27 cellular contexts compared by ENCODE assay signal in genomic region chr7:143015926-143016490, GRCh38. TPM values are rescaled to one million over a fixed set of nuclear protein-coding genes. Genes with fewer than 3 reads are reported as not detected.
DNase-seq lines count a peak whose midpoint lies in the region; ATAC-seq and TF ChIP-seq lines count a peak whose summit lies in the region.
"Had no signal": no experiment of that assay in that cellular context is flagged by ENCODE, and none has a peak within 500 bp of the region (broad histone marks: within the 10 kb centered on the region; RNA-seq: fewer than 3 reads in every experiment).

No MANE protein-coding gene starts in this region.

- H3K27me3 ChIP-seq in DOHH2 (ENCODE audit: control insufficient read depth, low read length) (no peaks in the 10 kb centered on the region), SK-N-SH (ENCODE audit: insufficient read depth) (no peaks in the 10 kb centered on the region)
- H3K27me3 ChIP-seq: heart left ventricle had no signal

- H3K4me3 Mint-ChIP-seq in nephron progenitor cell: no peak overlapping the region
- H3K4me3 Mint-ChIP-seq in type B pancreatic cell: no peak overlapping the region
- H3K4me3 Mint-ChIP-seq: activated CD8-positive, alpha-beta T cell treated with anti-CD3 and anti-CD28 coated beads, Interleukin-2, amount 10 ng/mL, durations not matched to agents 7 days and 5 days; activated T-cell treated with anti-CD3 and anti-CD28 coated beads, Interleukin-2, amount 50 U/mL, for 24 hours; CD8-positive, alpha-beta T cell; central memory CD8-positive, alpha-beta T cell; mesothelial cell of epicardium had no signal

- POLR2A ChIA-PET in SK-N-SH (lab: Yijun Ruan, JAX): no interaction called here

- H3K36me3 ChIP-seq in DOHH2 (ENCODE audit: control insufficient read depth, low read length): peaks cover 26% of the 10 kb centered on the region
- H3K36me3 ChIP-seq in SK-N-SH (replicated peaks in 1 of 2; ENCODE audit: control insufficient read depth in 1 of 2, insufficient read depth in 2 of 2, low read length in 1 of 2): no peaks in the 10 kb centered on the region
- H3K36me3 ChIP-seq: heart left ventricle, left lung had no signal

- H3K4me2 ChIP-seq in DOHH2 (ENCODE audit: low read length): peak overlapping the region; percentile 97
- peak overlapping the region; percentile 15; the same call in 1 of the 2 replicates for H3K4me2 ChIP-seq in SK-N-SH

- H3K9ac ChIP-seq in SK-N-SH: no peak overlapping the region

- H3K27ac Mint-ChIP-seq in nephron progenitor cell: no peak overlapping the region
- H3K27ac Mint-ChIP-seq in type B pancreatic cell: no peak overlapping the region
- H3K27ac Mint-ChIP-seq: activated CD8-positive, alpha-beta T cell treated with anti-CD3 and anti-CD28 coated beads, Interleukin-2, amount 10 ng/mL, durations not matched to agents 7 days and 5 days; activated T-cell treated with anti-CD3 and anti-CD28 coated beads, Interleukin-2, amount 50 U/mL, for 24 hours; CD8-positive, alpha-beta T cell; mesothelial cell of epicardium had no signal

- no peaks in the 10 kb centered on the region for H3K9me2 ChIP-seq in DOHH2 (replicated peaks; ENCODE audit: control insufficient read depth, low read length)
- H3K9me2 ChIP-seq in SK-N-SH: no peaks in the 10 kb centered on the region

- DNase-seq in SK-N-SH: no peak
- peak; percentile 80 for DNase-seq in fibroblast of gingiva (ENCODE audit: low read depth)
- DNase-seq in sciatic nerve (ENCODE audit: low spot score): no peak
- DNase-seq in nephron progenitor cell: no peak
- no peak for DNase-seq in type B pancreatic cell (ENCODE audit: extremely low spot score, unreplicated experiment)
- no peak for DNase-seq in iPS-NIHi11 (ENCODE audit: low spot score)
- no peak for DNase-seq in superior temporal gyrus (ENCODE audit: extremely low spot score)
- DNase-seq: activated CD4-positive, CD25-positive, alpha-beta regulatory T cell treated with anti-CD3 and anti-CD28 coated beads, Interleukin-2, amount 50 U/mL, for 72 hours; activated CD8-positive, alpha-beta T cell treated with anti-CD3 and anti-CD28 coated beads, Interleukin-2, amount 10 ng/mL, durations not matched to agents 7 days and 5 days; activated naive CD4-positive, alpha-beta T cell; activated T-cell treated with anti-CD3 and anti-CD28 coated beads, Interleukin-2, amount 50 U/mL, for 24 hours; anterior cingulate cortex; CD8-positive, alpha-beta T cell; DMS79; effector CD4-positive, alpha-beta T cell; heart left ventricle; left lung; NCI-H1417; NCI-H510A; substantia nigra had no signal

- peaks cover 8% of the 10 kb centered on the region for H3K4me1 Mint-ChIP-seq in nephron progenitor cell
- H3K4me1 Mint-ChIP-seq in type B pancreatic cell (ENCODE audit: unreplicated experiment): no peaks in the 10 kb centered on the region
- H3K4me1 Mint-ChIP-seq: central memory CD8-positive, alpha-beta T cell had no signal

- H4K20me1 ChIP-seq in DOHH2 (ENCODE audit: control insufficient read depth, insufficient read depth, low read depth, low read length) (no peaks in the 10 kb centered on the region), SK-N-SH (ENCODE audit: insufficient read depth) (no peaks in the 10 kb centered on the region)

- ATAC-seq in sciatic nerve: peak; percentile 83
- ATAC-seq: activated CD8-positive, alpha-beta T cell treated with anti-CD3 and anti-CD28 coated beads, Interleukin-2, amount 10 ng/mL, durations not matched to agents 7 days and 5 days; CD8-positive, alpha-beta T cell; esophagus mucosa; heart left ventricle; left lung had no signal

- 18% methylated on average over 3 of the region's 3 CpGs for WGBS in SK-N-SH (ENCODE audit: low lambda C conversion rate)

- H3K27ac ChIP-seq in DOHH2 (ENCODE audit: low read depth, low read length) (peak overlapping the region; percentile 91), SK-N-SH (ENCODE audit: low read depth in 2 of 2, low read length in 1 of 2) (peak overlapping the region; percentile 36 to 71; a peak in 3 of 4 replicates)
- H3K27ac ChIP-seq: heart left ventricle, left lung had no signal

- H3K79me2 ChIP-seq in DOHH2 (ENCODE audit: control insufficient read depth, low read length): peaks cover 3% of the 10 kb centered on the region; the same call in 1 of the 2 replicates
- H3K79me2 ChIP-seq in SK-N-SH (ENCODE audit: insufficient read depth): no peaks in the 10 kb centered on the region

- peaks cover 7% of the 10 kb centered on the region for H3K27me3 Mint-ChIP-seq in nephron progenitor cell (ENCODE audit: low read depth, poor library complexity)
- peaks cover 13% of the 10 kb centered on the region for H3K27me3 Mint-ChIP-seq in type B pancreatic cell

- peak in 1 of 2 experiments; percentile 53; a peak in 1 of 4 replicates for TF ChIP-seq EP300 in SK-N-SH (IDR thresholded peaks at IDR 0.05; ENCODE audit: borderline replicate concordance in 1 of 2, low read depth in 1 of 2, low read length in 1 of 2)

- intact Hi-C loops in sciatic nerve (cut with DNase I): no loop called here

- H3F3A ChIP-seq in DOHH2 (ENCODE audit: control insufficient read depth, insufficient read depth): peaks cover 22% of the 10 kb centered on the region
- H3F3A ChIP-seq in SK-N-SH (replicated peaks; ENCODE audit: insufficient read depth): peaks cover 8% of the 10 kb centered on the region

- no peak overlapping the region; the same call in 1 of the 2 replicates for H2AFZ ChIP-seq in SK-N-SH (ENCODE audit: low read depth)

- H3K4me3 ChIP-seq in DOHH2 (ENCODE audit: low read length): peak overlapping the region; percentile 76
- no peak overlapping the region for H3K4me3 ChIP-seq in SK-N-SH (ENCODE audit: low read depth in 2 of 2, low read length in 1 of 2)
- H3K4me3 ChIP-seq: heart left ventricle, left lung had no signal

- CTCF ChIA-PET in SK-N-SH (lab: Yijun Ruan, JAX): interaction anchor here (0.6 to 23.7 kb wide), 8 partner anchors 8 to 481 kb away, joined by 3 to 450 read pairs (median 4); partner anchors contain the start of gene TAS2R40

- TF ChIP-seq CTCF in DOHH2 (IDR thresholded peaks at IDR 0.05; ENCODE audit: low read depth, low read length, poor library complexity, severe bottlenecking) (no peak), SK-N-SH (IDR thresholded peaks at IDR 0.05) (no peak), nephron progenitor cell (IDR thresholded peaks at IDR 0.05) (no peak), type B pancreatic cell (conservative IDR thresholded peaks at IDR 0.05) (no peak)

- peaks cover 99% of the 10 kb centered on the region for H3K4me1 ChIP-seq in DOHH2 (ENCODE audit: control insufficient read depth, low read length)
- peaks cover 3 to 33% of the 10 kb centered on the region in 2 experiments for H3K4me1 ChIP-seq in SK-N-SH (ENCODE audit: control insufficient read depth in 1 of 2, insufficient read depth in 2 of 2, low read depth in 1 of 2, low read length in 1 of 2)
- H3K4me1 ChIP-seq: left lung had no signal

- H3K36me3 Mint-ChIP-seq in nephron progenitor cell (ENCODE audit: low read depth) (no peaks in the 10 kb centered on the region), type B pancreatic cell (no peaks in the 10 kb centered on the region)
- H3K36me3 Mint-ChIP-seq: CD8-positive, alpha-beta T cell had no signal

- H3K9me3 Mint-ChIP-seq in nephron progenitor cell: peaks cover 8% of the 10 kb centered on the region
- no peaks in the 10 kb centered on the region for H3K9me3 Mint-ChIP-seq in type B pancreatic cell
- H3K9me3 Mint-ChIP-seq: central memory CD8-positive, alpha-beta T cell had no signal

- TF ChIP-seq RAD21 in SK-N-SH (IDR thresholded peaks at IDR 0.05; ENCODE audit: low read length): no peak

- H3K9me3 ChIP-seq in DOHH2 (ENCODE audit: control insufficient read depth, insufficient read depth, low read length): peaks cover 10% of the 10 kb centered on the region
- H3K9me3 ChIP-seq in SK-N-SH: peaks cover 8% of the 10 kb centered on the region; the same call in 1 of the 2 replicates
- H3K9me3 ChIP-seq: left lung had no signal

TF ChIP-seq in SK-N-SH, 30 proteins besides CTCF, POLR2A, EP300 and RAD21 (continues in another document):
- TF ChIP-seq MAX (IDR thresholded peaks at IDR 0.05; ENCODE audit: low read depth) (peak; percentile 49; the same call in 1 of the 2 replicates), POLR2AphosphoS5 (IDR thresholded peaks at IDR 0.05; ENCODE audit: low read depth, low read length) (peak; percentile 21; the same call in 1 of the 2 replicates), EZH2phosphoT487 (IDR thresholded peaks at IDR 0.05; ENCODE audit: borderline replicate concordance, low read depth) (no peak), TEAD4 (IDR thresholded peaks at IDR 0.05; ENCODE audit: borderline replicate concordance, insufficient read depth) (peak; percentile 34; the same call in 1 of the 2 replicates), USF2 (IDR thresholded peaks at IDR 0.05; ENCODE audit: borderline replicate concordance, low read depth, low read length) (no peak), NFIC (IDR thresholded peaks at IDR 0.05; ENCODE audit: borderline replicate concordance) (no peak), FOXM1 (IDR thresholded peaks at IDR 0.05; ENCODE audit: low read depth) (0 out of 2 replicates have a peak, but pooled peaks have one; percentile 33), MEF2A (IDR thresholded peaks at IDR 0.05; ENCODE audit: borderline replicate concordance, low read depth) (no peak), TCF12 (IDR thresholded peaks at IDR 0.05) (peak; percentile 87)

RNA-seq across cellular contexts. Expression of gene OR9A2, which starts 10.9 kb away (rescaled TPM):
- polyA plus RNA-seq in SK-N-SH (2012; rRNA removed): not detected in 2 replicates
- not detected in 2 replicates for polyA plus RNA-seq in SK-N-SH (2012; cell fraction: cytosol; rRNA removed)
- not detected in 2 replicates for polyA plus RNA-seq in SK-N-SH (2012; cell fraction: nucleus; rRNA removed)
- total RNA-seq in sciatic nerve: 0.71 TPM
- not detected in 2 replicates for total RNA-seq in type B pancreatic cell (ENCODE audit: low replicate concordance)
- total RNA-seq: activated CD8-positive, alpha-beta T cell treated with anti-CD3 and anti-CD28 coated beads, Interleukin-2, amount 10 ng/mL, durations not matched to agents 7 days and 5 days; CD8-positive, alpha-beta T cell; esophagus mucosa; left lung; pulmonary artery endothelial cell; RPMI7951 had no signal
- polyA plus RNA-seq: heart left ventricle, neural cell had no signal

RNA-seq across cellular contexts. Expression of gene OR6V1, which starts 36.1 kb away (rescaled TPM):
- polyA plus RNA-seq in SK-N-SH (2012; rRNA removed): not detected in 2 replicates
- not detected in 2 replicates for polyA plus RNA-seq in SK-N-SH (2012; cell fraction: cytosol; rRNA removed)
- polyA plus RNA-seq in SK-N-SH (2012; cell fraction: nucleus; rRNA removed): not detected in 2 replicates
- total RNA-seq in sciatic nerve (not detected), type B pancreatic cell (ENCODE audit: low replicate concordance) (not detected in 2 replicates)
- total RNA-seq: activated CD8-positive, alpha-beta T cell treated with anti-CD3 and anti-CD28 coated beads, Interleukin-2, amount 10 ng/mL, durations not matched to agents 7 days and 5 days; CD8-positive, alpha-beta T cell; esophagus mucosa; heart left ventricle; left lung; mesothelial cell of epicardium; pulmonary artery endothelial cell; RPMI7951 had no signal
- polyA plus RNA-seq: heart left ventricle, neural cell had no signal

RNA-seq across cellular contexts. Expression of gene KEL, which starts 53.8 kb away (rescaled TPM):
- polyA plus RNA-seq in SK-N-SH (2012; rRNA removed): 0.05 and 0.18 TPM in 2 replicates
- 0.03 and 0.04 TPM in 2 replicates for polyA plus RNA-seq in SK-N-SH (2012; cell fraction: cytosol; rRNA removed)
- polyA plus RNA-seq in SK-N-SH (2012; cell fraction: nucleus; rRNA removed): 0.80 and 0.83 TPM in 2 replicates
- 2.3 TPM for total RNA-seq in sciatic nerve
- total RNA-seq in type B pancreatic cell (ENCODE audit: low replicate concordance): 1.6 and 2.8 TPM in 2 replicates
- total RNA-seq: pulmonary artery endothelial cell, RPMI7951 had no signal
